Comparison of ENCODE assay signal across 24 cellular contexts in the genomic region with DNA sequence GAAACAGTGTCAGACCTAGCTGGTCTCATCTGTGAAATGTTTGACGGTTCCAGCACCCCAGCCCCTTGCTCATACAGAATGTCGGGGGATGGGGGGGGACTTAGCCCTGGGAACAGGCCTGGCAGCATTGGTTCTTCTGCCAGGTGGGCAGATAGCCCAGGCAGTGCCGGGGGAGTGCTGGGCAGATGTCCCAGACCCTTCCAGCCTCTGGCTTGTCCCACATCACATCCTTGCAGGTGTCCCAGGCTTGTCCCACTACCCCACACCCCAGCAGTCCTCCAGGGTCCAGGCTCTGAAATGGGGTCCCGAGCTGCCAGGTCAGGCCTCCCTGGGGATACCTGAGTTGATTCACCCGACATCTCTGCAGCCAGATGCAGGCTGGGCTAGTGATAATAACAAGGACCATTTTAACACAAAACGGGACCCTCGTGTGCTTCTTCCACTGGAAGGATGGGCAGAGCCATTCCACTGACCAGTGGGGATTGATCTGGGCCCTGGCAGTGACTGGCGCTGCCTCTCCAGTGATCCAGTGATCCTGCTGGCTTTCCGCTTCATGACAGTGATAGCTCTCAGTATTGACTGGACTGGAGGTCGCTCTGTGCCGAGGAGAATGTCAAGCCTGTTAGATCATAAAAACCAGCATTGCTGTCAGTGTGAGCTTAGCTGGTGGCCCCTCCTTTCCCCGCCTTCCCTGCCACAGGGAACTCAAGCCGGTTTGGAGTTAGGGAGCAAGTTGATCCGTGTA. TPM values are rescaled to one million over a fixed set of nuclear protein-coding genes. Genes with fewer than 3 reads are reported as not detected.
DNase-seq lines count a peak whose midpoint lies in the region; ATAC-seq, FAIRE-seq and TF ChIP-seq lines count a peak whose summit lies in the region.
"Had no signal": no experiment of that assay in that cellular context is flagged by ENCODE, and none has a peak within 500 bp of the region (broad histone marks: within the 10 kb centered on the region; RNA-seq: fewer than 3 reads in every experiment).

No MANE protein-coding gene starts in this region.

- no TSS peak for BruUV-seq in HCT116 (replicated peaks; lab: Mats Ljungman, UMichigan)

- H3K27me3 ChIP-seq in HCT116 (ENCODE audit: insufficient read depth, low read length) (peaks cover 58% of the 10 kb centered on the region), endodermal cell (ENCODE audit: control insufficient read depth, insufficient read depth, low read length, poor library complexity, severe bottlenecking) (no peaks in the 10 kb centered on the region), neuronal stem cell (ENCODE audit: control insufficient read depth in 3 of 3, insufficient read depth in 3 of 3, low read depth in 1 of 3, low read length in 3 of 3) (peaks cover 0 to 40% (median 0%) of the 10 kb centered on the region in 3 experiments)
- H3K27me3 ChIP-seq: pancreas had no signal

- H4K8ac ChIP-seq in neuronal stem cell (ENCODE audit: low read depth, low read length), result no peak overlapping the region

- peaks cover 6% of the 10 kb centered on the region for H3K4me1 Mint-ChIP-seq in endodermal cell
- H3K4me1 Mint-ChIP-seq: activated CD8-positive, alpha-beta memory T cell treated with anti-CD3 and anti-CD28 coated beads, Interleukin-2, amount 10 ng/mL, durations not matched to agents 7 days and 5 days; naive thymus-derived CD4-positive, alpha-beta T cell; stimulated activated naive B cell treated with anti-CD40 and anti-IgM and Interleukin-4, amounts not matched to agents 10 μg/mL and 1 μg/mL and 100 μg/mL, for 72 hours had no signal

- WGBS in endodermal cell (ENCODE audit: insufficient coverage in 1 of 2, insufficient read length in 1 of 2), 2 experiments, result 73 to 79% methylated on average over 9 to 14 of the region's 14 CpGs
- WGBS in neuronal stem cell (ENCODE audit: extremely low coverage in 2 of 2, insufficient read length in 2 of 2, insufficient replicate concordance in 1 of 2), 2 donors, result no CpG with 5 or more reads among the region's 14 CpGs

- no peaks in the 10 kb centered on the region for H3K9me2 ChIP-seq in HCT116 (ENCODE audit: insufficient read depth)

- no peak overlapping the region for H3K4ac ChIP-seq in neuronal stem cell (ENCODE audit: low read length)

- H3K27me3 Mint-ChIP-seq in endodermal cell (ENCODE audit: insufficient read depth), result no peaks in the 10 kb centered on the region

- CTCF ChIA-PET in HCT116 (lab: Charles Lee), result no interaction called here

- no peak for TF ChIP-seq CTCF in HCT116 (IDR thresholded peaks at IDR 0.05 in 2 of 3, conservative IDR thresholded peaks at IDR 0.05 in 1 of 3; ENCODE audit: borderline replicate concordance in 1 of 3, insufficient read depth in 1 of 3, low read depth in 2 of 3, low read length in 2 of 3)
- TF ChIP-seq CTCF in endodermal cell (conservative IDR thresholded peaks at IDR 0.05), result no peak

- H4K20me1 ChIP-seq in HCT116 (ENCODE audit: insufficient read depth), result no peaks in the 10 kb centered on the region

- POLR2A ChIA-PET in HCT116 (lab: Charles Lee), result no interaction called here

- H3K27ac ChIP-seq in HCT116 (ENCODE audit: low read depth, low read length) (no peak overlapping the region), endodermal cell (ENCODE audit: low read depth, low read length) (peak overlapping the region; percentile 0), neuronal stem cell (replicated peaks; ENCODE audit: low read length) (no peak overlapping the region)
- H3K27ac ChIP-seq: pancreas had no signal

- H3K4me1 ChIP-seq in HCT116 (ENCODE audit: control insufficient read depth in 1 of 2, insufficient read depth in 2 of 2, low read length in 2 of 2) (no peaks in the 10 kb centered on the region), endodermal cell (ENCODE audit: control insufficient read depth, insufficient read depth, low read length) (no peaks in the 10 kb centered on the region), neuronal stem cell (ENCODE audit: control insufficient read depth in 2 of 2, insufficient read depth in 1 of 2, low read depth in 1 of 2, low read length in 2 of 2) (peaks cover 0 to 19% of the 10 kb centered on the region in 2 donors)
- H3K4me1 ChIP-seq: pancreas had no signal

- H3K9me3 Mint-ChIP-seq in endodermal cell, result no peaks in the 10 kb centered on the region
- H3K9me3 Mint-ChIP-seq: activated T-helper 1 cell treated with anti-CD3 and anti-CD28 coated beads, Interleukin-12 subunit alpha, Interleukin-12 subunit beta, Interleukin-2, Interleukin-4 antibody, amounts not matched to agents 30 ng/mL and 10 ng/mL and 1 ng/mL, durations not matched to agents 14 hours and 24 hours and 36 hours; dendritic cell treated with granulocyte-macrophage colony-stimulating factor and Interleukin-4, amounts not matched to agents 40 ng/mL and 50 ng/mL, for 4 days; naive thymus-derived CD4-positive, alpha-beta T cell; stimulated activated naive B cell treated with anti-CD40 and anti-IgM and Interleukin-4, amounts not matched to agents 10 μg/mL and 1 μg/mL and 100 μg/mL, for 72 hours had no signal

- H2AK5ac ChIP-seq in neuronal stem cell (ENCODE audit: low read depth, low read length), result no peak overlapping the region

- DNase-seq in Ammon's horn (ENCODE audit: low spot score), result peak; percentile 48
- no peak for DNase-seq in HCT116 (ENCODE audit: low read depth, low spot score)
- no peak for DNase-seq in endodermal cell
- no peak for DNase-seq in neuronal stem cell (ENCODE audit: low spot score)
- DNase-seq in T-helper 9 cell, result no peak
- no peak for DNase-seq in ureter (ENCODE audit: low spot score)
- no peak for DNase-seq in urothelium cell line (ENCODE audit: low spot score)
- DNase-seq: activated CD4-positive, alpha-beta T cell treated with anti-CD3 and anti-CD28 coated beads for 4 hours; activated CD8-positive, alpha-beta memory T cell treated with anti-CD3 and anti-CD28 coated beads, Interleukin-2, amount 10 ng/mL, durations not matched to agents 7 days and 5 days; DMS79; KG1; kidney; mesenchymal stem cell; naive thymus-derived CD4-positive, alpha-beta T cell; NCI-H187; pancreas; stimulated activated CD4-positive, alpha-beta T cell treated with anti-CD3 and anti-CD28 coated beads, Interleukin-1b, Interleukin-23, amount 100 ng/mL, for 48 hours; stimulated activated naive B cell treated with anti-CD40 and anti-IgM and Interleukin-4, amounts not matched to agents 10 μg/mL and 1 μg/mL and 100 μg/mL, for 72 hours; SW 1271 had no signal

- TF ChIP-seq RAD21 in HCT116 (IDR thresholded peaks at IDR 0.05; ENCODE audit: low read depth), result no peak

- no peak overlapping the region for H3K4me3 Mint-ChIP-seq in endodermal cell
- H3K4me3 Mint-ChIP-seq: activated CD8-positive, alpha-beta memory T cell treated with anti-CD3 and anti-CD28 coated beads, Interleukin-2, amount 10 ng/mL, durations not matched to agents 7 days and 5 days; activated naive CD8-positive, alpha-beta T cell; activated T-helper 1 cell treated with anti-CD3 and anti-CD28 coated beads, Interleukin-12 subunit alpha, Interleukin-12 subunit beta, Interleukin-2, Interleukin-4 antibody, amounts not matched to agents 30 ng/mL and 10 ng/mL and 1 ng/mL, durations not matched to agents 14 hours and 24 hours and 36 hours; dendritic cell treated with granulocyte-macrophage colony-stimulating factor and Interleukin-4, amounts not matched to agents 40 ng/mL and 50 ng/mL, for 4 days; naive thymus-derived CD4-positive, alpha-beta T cell; stimulated activated naive B cell treated with anti-CD40 and anti-IgM and Interleukin-4, amounts not matched to agents 10 μg/mL and 1 μg/mL and 100 μg/mL, for 72 hours had no signal

- no peak overlapping the region for H3K9ac ChIP-seq in HCT116 (ENCODE audit: low read length)
- H3K9ac ChIP-seq in endodermal cell (ENCODE audit: extremely low read depth, low read length, poor library complexity, severe bottlenecking), result no peak overlapping the region
- H3K9ac ChIP-seq in neuronal stem cell (ENCODE audit: low read depth, low read length, poor library complexity), result no peak overlapping the region

- no peaks in the 10 kb centered on the region for H3K79me2 ChIP-seq in HCT116 (ENCODE audit: insufficient read depth, low read length)

- peak overlapping the region; percentile 42 for H3K18ac ChIP-seq in neuronal stem cell (ENCODE audit: low read length)

- H2AFZ ChIP-seq in HCT116 (ENCODE audit: low read depth, low read length, poor library complexity, severe bottlenecking) (no peak overlapping the region), neuronal stem cell (ENCODE audit: low read length) (peak overlapping the region; percentile 53)

- no peak overlapping the region for H2BK12ac ChIP-seq in neuronal stem cell (ENCODE audit: low read length)

- peaks cover 2% of the 10 kb centered on the region for H3K36me3 Mint-ChIP-seq in endodermal cell (ENCODE audit: low read depth)
- H3K36me3 Mint-ChIP-seq: activated CD8-positive, alpha-beta memory T cell treated with anti-CD3 and anti-CD28 coated beads, Interleukin-2, amount 10 ng/mL, durations not matched to agents 7 days and 5 days; activated naive CD8-positive, alpha-beta T cell; naive thymus-derived CD4-positive, alpha-beta T cell; stimulated activated naive B cell treated with anti-CD40 and anti-IgM and Interleukin-4, amounts not matched to agents 10 μg/mL and 1 μg/mL and 100 μg/mL, for 72 hours had no signal

- no peak overlapping the region for H3K4me3 ChIP-seq in HCT116 (replicated peaks in 1 of 2; ENCODE audit: low read depth in 1 of 2, low read length in 2 of 2)
- H3K4me3 ChIP-seq in endodermal cell (ENCODE audit: low read length), result no peak overlapping the region
- no peak overlapping the region for H3K4me3 ChIP-seq in neuronal stem cell (ENCODE audit: low read length in 2 of 2)
- H3K4me3 ChIP-seq: pancreas had no signal

- no peak for TF ChIP-seq POLR2A in HCT116 (IDR thresholded peaks at IDR 0.05; ENCODE audit: borderline replicate concordance, extremely low read depth, insufficient read depth, insufficient read length)

- no peaks in the 10 kb centered on the region for H3K9me3 ChIP-seq in HCT116 (ENCODE audit: control insufficient read depth in 1 of 2, insufficient read depth in 1 of 2, low read depth in 1 of 2, low read length in 2 of 2)
- H3K9me3 ChIP-seq in endodermal cell (ENCODE audit: control insufficient read depth, low read length), result no peaks in the 10 kb centered on the region
- H3K9me3 ChIP-seq in neuronal stem cell (replicated peaks in 1 of 2; ENCODE audit: control insufficient read depth in 2 of 2, insufficient read depth in 1 of 2, low read depth in 1 of 2, low read length in 2 of 2), result no peaks in the 10 kb centered on the region
- H3K9me3 ChIP-seq: pancreas had no signal

- ATAC-seq in HCT116 (no peak), GM19328 (IDR thresholded peaks at IDR 0.05; ENCODE audit: unreplicated experiment) (no peak)
- ATAC-seq: activated CD8-positive, alpha-beta memory T cell treated with anti-CD3 and anti-CD28 coated beads, Interleukin-2, amount 10 ng/mL, durations not matched to agents 7 days and 5 days; naive thymus-derived CD4-positive, alpha-beta T cell; pancreas; stimulated activated naive B cell treated with anti-CD40 and anti-IgM and Interleukin-4, amounts not matched to agents 10 μg/mL and 1 μg/mL and 100 μg/mL, for 72 hours had no signal

- H3K27ac Mint-ChIP-seq in endodermal cell, result no peak overlapping the region
- H3K27ac Mint-ChIP-seq: activated CD8-positive, alpha-beta memory T cell treated with anti-CD3 and anti-CD28 coated beads, Interleukin-2, amount 10 ng/mL, durations not matched to agents 7 days and 5 days; activated naive CD8-positive, alpha-beta T cell; activated T-helper 1 cell treated with anti-CD3 and anti-CD28 coated beads, Interleukin-12 subunit alpha, Interleukin-12 subunit beta, Interleukin-2, Interleukin-4 antibody, amounts not matched to agents 30 ng/mL and 10 ng/mL and 1 ng/mL, durations not matched to agents 14 hours and 24 hours and 36 hours; dendritic cell treated with granulocyte-macrophage colony-stimulating factor and Interleukin-4, amounts not matched to agents 40 ng/mL and 50 ng/mL, for 4 days; naive thymus-derived CD4-positive, alpha-beta T cell; stimulated activated naive B cell treated with anti-CD40 and anti-IgM and Interleukin-4, amounts not matched to agents 10 μg/mL and 1 μg/mL and 100 μg/mL, for 72 hours had no signal

- no peaks in the 10 kb centered on the region for H3K36me3 ChIP-seq in HCT116 (ENCODE audit: control insufficient read depth in 1 of 2, insufficient read depth in 2 of 2, low read length in 2 of 2)
- H3K36me3 ChIP-seq in endodermal cell (ENCODE audit: control insufficient read depth, insufficient read depth, low read length), result no peaks in the 10 kb centered on the region
- peaks cover 0 to 4% of the 10 kb centered on the region in 2 donors for H3K36me3 ChIP-seq in neuronal stem cell (replicated peaks in 1 of 2; ENCODE audit: control insufficient read depth in 2 of 2, insufficient read depth in 2 of 2, low read length in 2 of 2)
- H3K36me3 ChIP-seq: pancreas had no signal

- H3K4me2 ChIP-seq in HCT116 (ENCODE audit: low read length), result no peak overlapping the region
- no peak overlapping the region for H3K4me2 ChIP-seq in neuronal stem cell (ENCODE audit: insufficient read depth, low read length, poor library complexity, severe bottlenecking)

- H3K79me1 ChIP-seq in neuronal stem cell (ENCODE audit: low read depth, low read length), result peaks cover 4% of the 10 kb centered on the region

- H3K23ac ChIP-seq in neuronal stem cell (ENCODE audit: low read depth, low read length, poor library complexity), result no peak overlapping the region

- intact Hi-C loops in HCT116 (cut with micrococcal nuclease), result no loop called here

- RAD21 ChIA-PET in HCT116 (lab: Charles Lee; ENCODE audit: low non-redundant PET in 1 of 2, low total read pairs in 2 of 2, uncharacterized antibody in 2 of 2, unreplicated experiment in 2 of 2), result no interaction called here

- no peak overlapping the region for H4K91ac ChIP-seq in neuronal stem cell (ENCODE audit: low read depth, low read length, poor library complexity)

- H2BK120ac ChIP-seq in neuronal stem cell (ENCODE audit: low read depth, low read length), result no peak overlapping the region

- H2BK5ac ChIP-seq in neuronal stem cell (ENCODE audit: low read length), result no peak overlapping the region

- no peak overlapping the region for H3K14ac ChIP-seq in neuronal stem cell (ENCODE audit: low read length)

- H2BK15ac ChIP-seq in neuronal stem cell (ENCODE audit: low read length), result no peak overlapping the region

- FAIRE-seq in urothelium cell line (lab: Jason Lieb, UNC), result no peak
- FAIRE-seq: GM12892, kidney, pancreas had no signal

RNA-seq across cellular contexts. Expression of a gene that starts 59.6 kb away (rescaled TPM):
- total RNA-seq in HCT116 (2021; ENCODE audit: unreplicated experiment), result 2.5 TPM
- polyA plus RNA-seq in HCT116 (2012), result 0.87 and 0.94 TPM in 2 replicates
- total RNA-seq in endodermal cell, result 10 to 100 TPM; 19.5 to 47.0 TPM
- polyA plus RNA-seq in endodermal cell (2013, experiment 1 of 2), result 12.5 TPM
- polyA plus RNA-seq in endodermal cell (2013, experiment 2 of 2), result 15.5 TPM
- polyA plus RNA-seq in neuronal stem cell (2013, experiment 1 of 2), result 24.9 TPM
- 26.0 TPM for polyA plus RNA-seq in neuronal stem cell (2013, experiment 2 of 2)
- 1.1 TPM for total RNA-seq in ureter
- total RNA-seq: activated CD8-positive, alpha-beta memory T cell treated with anti-CD3 and anti-CD28 coated beads, Interleukin-2, amount 10 ng/mL, durations not matched to agents 7 days and 5 days; activated T-helper 1 cell treated with anti-CD3 and anti-CD28 coated beads, Interleukin-12 subunit alpha, Interleukin-12 subunit beta, Interleukin-2, Interleukin-4 antibody, amounts not matched to agents 30 ng/mL and 10 ng/mL and 1 ng/mL, durations not matched to agents 14 hours and 24 hours and 36 hours; naive thymus-derived CD4-positive, alpha-beta T cell had no signal
- polyA plus RNA-seq: naive thymus-derived CD4-positive, alpha-beta T cell had no signal
